Comparison of ENCODE assay signal across 10 cellular contexts in genomic region chr6:26576407-26576843, GRCh38. TPM values are rescaled to one million over a fixed set of nuclear protein-coding genes. Genes with fewer than 3 reads are reported as not detected.
DNase-seq lines count a peak whose midpoint lies in the region; ATAC-seq, FAIRE-seq and TF ChIP-seq lines count a peak whose summit lies in the region.
"Had no signal": no experiment of that assay in that cellular context is flagged by ENCODE, and none has a peak within 500 bp of the region (broad histone marks: within the 10 kb centered on the region; RNA-seq: fewer than 3 reads in every experiment).

No MANE protein-coding gene starts in this region.

- TF ChIP-seq CTCF in DOHH2 (IDR thresholded peaks at IDR 0.05; ENCODE audit: low read depth, low read length, poor library complexity, severe bottlenecking), result no peak
- no peak for TF ChIP-seq CTCF in astrocyte (IDR thresholded peaks at IDR 0.05; ENCODE audit: insufficient read depth, low read depth, low read length)
- TF ChIP-seq CTCF in mesothelial cell of epicardium (IDR thresholded peaks at IDR 0.05; ENCODE audit: unreplicated experiment), result no peak

- H3K9me3 ChIP-seq in DOHH2 (ENCODE audit: control insufficient read depth, insufficient read depth, low read length) (peaks cover 9% of the 10 kb centered on the region), MG63 (no peaks in the 10 kb centered on the region), astrocyte (ENCODE audit: insufficient read depth, low read depth, low read length) (no peaks in the 10 kb centered on the region)

- peaks cover 10% of the 10 kb centered on the region for H3K9me3 Mint-ChIP-seq in astrocyte (ENCODE audit: unreplicated experiment)
- peaks cover 13% of the 10 kb centered on the region for H3K9me3 Mint-ChIP-seq in mesothelial cell of epicardium

- H3K79me2 ChIP-seq in DOHH2 (ENCODE audit: control insufficient read depth, low read length), result no peaks in the 10 kb centered on the region
- H3K79me2 ChIP-seq in astrocyte (ENCODE audit: insufficient read depth, low read length), result no peaks in the 10 kb centered on the region

- H3K27me3 Mint-ChIP-seq in astrocyte (ENCODE audit: low read depth, unreplicated experiment) (peaks cover 5% of the 10 kb centered on the region), mesothelial cell of epicardium (ENCODE audit: low read depth) (peaks cover 53% of the 10 kb centered on the region)

- H3K36me3 Mint-ChIP-seq in astrocyte (ENCODE audit: low read depth, unreplicated experiment) (no peaks in the 10 kb centered on the region), mesothelial cell of epicardium (no peaks in the 10 kb centered on the region)

- no peak overlapping the region for H3K9ac ChIP-seq in astrocyte (ENCODE audit: low read length)

- 0 out of 2 replicates have a peak, but pooled peaks cover 3% of the 10 kb centered on the region for H3K27me3 ChIP-seq in DOHH2 (ENCODE audit: control insufficient read depth, low read length)
- H3K27me3 ChIP-seq in MG63, result no peaks in the 10 kb centered on the region
- no peaks in the 10 kb centered on the region for H3K27me3 ChIP-seq in astrocyte (ENCODE audit: insufficient read depth, low read length)

- intact Hi-C loops in sciatic nerve (cut with DNase I), result loop anchor here (10.0 kb wide), 1 partner anchor 232 kb away; no protein-coding TSS in a partner anchor

- H3F3A ChIP-seq in DOHH2 (ENCODE audit: control insufficient read depth, insufficient read depth), result no peaks in the 10 kb centered on the region

- H3K9me2 ChIP-seq in DOHH2 (replicated peaks; ENCODE audit: control insufficient read depth, low read length), result no peaks in the 10 kb centered on the region

- ATAC-seq in sciatic nerve (no peak), GM21786 (IDR thresholded peaks at IDR 0.05; ENCODE audit: unreplicated experiment) (no peak)

- H3K4me3 ChIP-seq in DOHH2 (ENCODE audit: low read length) (peak overlapping the region; percentile 71), MG63 (peak overlapping the region; percentile 51), astrocyte (ENCODE audit: insufficient read depth, low read depth, low read length) (peak overlapping the region; percentile 66)

- no peaks in the 10 kb centered on the region for H3K36me3 ChIP-seq in DOHH2 (ENCODE audit: control insufficient read depth, low read length)
- H3K36me3 ChIP-seq in MG63, result no peaks in the 10 kb centered on the region
- no peaks in the 10 kb centered on the region for H3K36me3 ChIP-seq in astrocyte (ENCODE audit: insufficient read depth, low read length)
- H3K36me3 ChIP-seq: left lung had no signal

- no peak overlapping the region for H3K27ac Mint-ChIP-seq in astrocyte (ENCODE audit: unreplicated experiment)
- H3K27ac Mint-ChIP-seq in mesothelial cell of epicardium, result no peak overlapping the region

- peaks cover 27% of the 10 kb centered on the region for H3K4me1 ChIP-seq in DOHH2 (ENCODE audit: control insufficient read depth, low read length)
- H3K4me1 ChIP-seq in astrocyte (ENCODE audit: insufficient read depth, low read length), result peaks cover 3% of the 10 kb centered on the region

- DNase-seq in MG63, result no peak
- no peak for DNase-seq in astrocyte (ENCODE audit: low read depth)
- no peak for DNase-seq in mesothelial cell of epicardium (ENCODE audit: low spot score in 2 of 2, unreplicated experiment in 2 of 2)
- DNase-seq in sciatic nerve (ENCODE audit: low spot score), result no peak
- no peak for DNase-seq in NCI-H1105 treated with DMSO at 0.1 percent for 48 hours (lab: John Stamatoyannopoulos, UW)
- no peak for DNase-seq in DMS79 treated with DMSO at 0.1 percent for 48 hours (lab: John Stamatoyannopoulos, UW)
- DNase-seq: MM.1S had no signal

- H2AFZ ChIP-seq in astrocyte (ENCODE audit: low read depth, low read length), result no peak overlapping the region

- H4K20me1 ChIP-seq in DOHH2 (ENCODE audit: control insufficient read depth, insufficient read depth, low read depth, low read length) (no peaks in the 10 kb centered on the region), astrocyte (ENCODE audit: insufficient read depth, low read length) (no peaks in the 10 kb centered on the region)

- H3K4me2 ChIP-seq in DOHH2 (ENCODE audit: low read length), result peak overlapping the region; percentile 78
- H3K4me2 ChIP-seq in astrocyte (ENCODE audit: low read length), result peak overlapping the region; percentile 94

- H3K4me3 Mint-ChIP-seq in astrocyte (ENCODE audit: unreplicated experiment), result peak overlapping the region; percentile 55
- H3K4me3 Mint-ChIP-seq in mesothelial cell of epicardium, result peak overlapping the region; percentile 68

- no peak for FAIRE-seq in astrocyte (lab: Jason Lieb, UNC)

- H3K27ac ChIP-seq in DOHH2 (ENCODE audit: low read depth, low read length) (no peak overlapping the region), astrocyte (ENCODE audit: low read depth, low read length) (no peak overlapping the region)
- H3K27ac ChIP-seq: left lung had no signal

- H3K4me1 Mint-ChIP-seq in astrocyte (ENCODE audit: low read depth, unreplicated experiment) (no peaks in the 10 kb centered on the region), mesothelial cell of epicardium (peaks cover 14% of the 10 kb centered on the region)

RNA-seq across cellular contexts. Expression of gene ABT1, which starts 20.3 kb away (rescaled TPM):
- 21.8 and 22.6 TPM in 2 replicates for total RNA-seq in MG63 (2014; rRNA removed; shearing (Covaris generic); ENCODE audit: low replicate concordance)
- 17.1 and 17.3 TPM in 2 replicates for total RNA-seq in astrocyte
- 21.8 to 22.6 TPM (median 21.9 TPM) in 3 replicates for total RNA-seq in mesothelial cell of epicardium
- total RNA-seq in sciatic nerve, result 10.3 TPM

RNA-seq across cellular contexts. Expression of gene HMGN4, which starts 38.3 kb away (rescaled TPM):
- total RNA-seq in MG63 (2014; rRNA removed; shearing (Covaris generic); ENCODE audit: low replicate concordance), result 70.7 and 71.8 TPM in 2 replicates
- total RNA-seq in astrocyte, result 46.2 and 49.4 TPM in 2 replicates
- 49.4 to 60.5 TPM (median 54.1 TPM) in 3 replicates for total RNA-seq in mesothelial cell of epicardium
- 40.3 TPM for total RNA-seq in sciatic nerve
